Comparison of ENCODE assay signal across 1 cellular context in genomic region chr1:92995420-92996130, GRCh38.
TF ChIP-seq lines count a peak whose summit lies in the region.

No MANE protein-coding gene starts in this region.

TF ChIP-seq in K562, 482 proteins besides CTCF, POLR2A, EP300 and RAD21:
- TF ChIP-seq PATZ1 (CRISPR knock-in tag; IDR thresholded peaks at IDR 0.05; ENCODE audit: borderline replicate concordance), result no peak
- TF ChIP-seq TRIM24 (IDR thresholded peaks at IDR 0.05), result no peak
- no peak for TF ChIP-seq PHB2 (IDR thresholded peaks at IDR 0.05; ENCODE audit: low read depth)
- TF ChIP-seq ZNF263 (CRISPR knock-in tag; IDR thresholded peaks at IDR 0.05; ENCODE audit: borderline replicate concordance), result no peak
- no peak for TF ChIP-seq ELK3 (CRISPR knock-in tag; IDR thresholded peaks at IDR 0.05)
- no peak for TF ChIP-seq ZNF589 (CRISPR knock-in tag; IDR thresholded peaks at IDR 0.05; ENCODE audit: low read depth)
- TF ChIP-seq KDM1A (IDR thresholded peaks at IDR 0.05), result no peak
- TF ChIP-seq BRD9 (IDR thresholded peaks at IDR 0.05; ENCODE audit: low read depth, partially characterized antibody), result no peak
- TF ChIP-seq PHB (CRISPR knock-in tag; IDR thresholded peaks at IDR 0.05), result no peak
- TF ChIP-seq ZNF431 (CRISPR knock-in tag; IDR thresholded peaks at IDR 0.05), result peak; percentile 74; the same call in 1 of the 2 replicates
- TF ChIP-seq HNRNPL (IDR thresholded peaks at IDR 0.05; ENCODE audit: low read depth, low read length), result no peak
- no peak for TF ChIP-seq CEBPG (CRISPR knock-in tag; IDR thresholded peaks at IDR 0.05)
- TF ChIP-seq CEBPG (tag; conservative IDR thresholded peaks at IDR 0.05 in 1 of 2, IDR thresholded peaks at IDR 0.05 in 1 of 2), result peak in 1 of 2 experiments; percentile 57; a peak in 1 of 4 replicates
- TF ChIP-seq SMARCA5 (IDR thresholded peaks at IDR 0.05), result no peak
- TF ChIP-seq HOXB6 (CRISPR knock-in tag; IDR thresholded peaks at IDR 0.05; ENCODE audit: borderline replicate concordance), result no peak
- TF ChIP-seq ZNF668 (CRISPR knock-in tag; IDR thresholded peaks at IDR 0.05), result no peak
- no peak for TF ChIP-seq FUS (optimal IDR thresholded peaks at IDR 0.05; ENCODE audit: low read depth, low read length)
- TF ChIP-seq ZNF217 (CRISPR knock-in tag; IDR thresholded peaks at IDR 0.05), result no peak
- TF ChIP-seq MTA2 (IDR thresholded peaks at IDR 0.05; ENCODE audit: low read depth), result no peak
TF ChIP-seq in K562: peak in this region for 2.
